Comparison of ENCODE assay signal across 21 cellular contexts in genomic region chr15:65867244-65867643, GRCh38. TPM values are rescaled to one million over a fixed set of nuclear protein-coding genes. Genes with fewer than 3 reads are reported as not detected.
DNase-seq lines count a peak whose midpoint lies in the region; ATAC-seq, FAIRE-seq and TF ChIP-seq lines count a peak whose summit lies in the region.
"Had no signal": no experiment of that assay in that cellular context is flagged by ENCODE, and none has a peak within 500 bp of the region (broad histone marks: within the 10 kb centered on the region; RNA-seq: fewer than 3 reads in every experiment).

No MANE protein-coding gene starts in this region.

- H3K27me3 ChIP-seq in bronchial epithelial cell (ENCODE audit: control insufficient read depth, insufficient read depth, low read length) (no peaks in the 10 kb centered on the region), mesenchymal stem cell (ENCODE audit: control insufficient read depth in 1 of 2, insufficient read depth in 1 of 2, low read length in 2 of 2) (no peaks in the 10 kb centered on the region)

- H3K14ac ChIP-seq in mesenchymal stem cell (ENCODE audit: low read length in 2 of 2), result no peak overlapping the region

- no peaks in the 10 kb centered on the region for H3K27me3 Mint-ChIP-seq in activated T-cell treated with anti-CD3 and anti-CD28 coated beads, Interleukin-2, amount 50 U/mL, for 24 hours

- no peak for ATAC-seq in HG03097 (IDR thresholded peaks at IDR 0.05; ENCODE audit: low FRiP score, unreplicated experiment)
- no peak for ATAC-seq in activated CD4-positive, CD25-positive, alpha-beta regulatory T cell treated with anti-CD3 and anti-CD28 coated beads, Interleukin-2, amount 50 U/mL, for 24 hours
- ATAC-seq: CD8-positive, alpha-beta T cell; HCT116 had no signal

- H2AFZ ChIP-seq in mesenchymal stem cell (ENCODE audit: low read depth, low read length), result no peak overlapping the region

- H3K36me3 Mint-ChIP-seq in activated T-cell treated with anti-CD3 and anti-CD28 coated beads, Interleukin-2, amount 50 U/mL, for 24 hours (ENCODE audit: low read depth), result peaks cover 19% of the 10 kb centered on the region

- H2BK15ac ChIP-seq in mesenchymal stem cell (ENCODE audit: low read depth, poor library complexity, severe bottlenecking), result no peak overlapping the region

- H3K4me1 ChIP-seq in HEK293 (ENCODE audit: control insufficient read depth, insufficient read depth, low read length) (0 out of 2 replicates have a peak, but pooled peaks cover 4% of the 10 kb centered on the region), mesenchymal stem cell (ENCODE audit: control insufficient read depth, insufficient read depth, low read depth, low read length) (peaks cover 3% of the 10 kb centered on the region)

- H3K4me2 ChIP-seq in mesenchymal stem cell (ENCODE audit: low read length, poor library complexity, severe bottlenecking), result no peak overlapping the region

- no peak overlapping the region for H4K8ac ChIP-seq in mesenchymal stem cell (ENCODE audit: low read length)

- H3K4me3 ChIP-seq in HEK293 (ENCODE audit: low read depth, low read length) (no peak overlapping the region), bronchial epithelial cell (ENCODE audit: low read depth, low read length) (no peak overlapping the region), mesenchymal stem cell (ENCODE audit: insufficient read depth in 1 of 2, low read depth in 1 of 2, low read length in 2 of 2) (no peak overlapping the region)

- H3K18ac ChIP-seq in mesenchymal stem cell (ENCODE audit: low read depth in 1 of 2, low read length in 2 of 2), result no peak overlapping the region

- no peaks in the 10 kb centered on the region for H3K36me3 ChIP-seq in HEK293 (ENCODE audit: control insufficient read depth in 2 of 2, insufficient read depth in 1 of 2, low read length in 2 of 2)
- H3K36me3 ChIP-seq in bronchial epithelial cell (ENCODE audit: control insufficient read depth, insufficient read depth, low read length), result no peaks in the 10 kb centered on the region
- H3K36me3 ChIP-seq in mesenchymal stem cell (ENCODE audit: control insufficient read depth in 1 of 2, insufficient read depth in 2 of 2, low read depth in 1 of 2, low read length in 2 of 2), result no peaks in the 10 kb centered on the region

- H3K9ac ChIP-seq in mesenchymal stem cell (ENCODE audit: low read length), result no peak overlapping the region

- H2AK5ac ChIP-seq in mesenchymal stem cell (ENCODE audit: low read length, severe bottlenecking), result no peak overlapping the region

- CTCF ChIA-PET in HEK293 (lab: Yijun Ruan, JAX), result interaction anchor here (2.2 to 5.2 kb wide), 2 partner anchors 10 to 14 kb away, joined by 9 to 44 read pairs; no protein-coding TSS in a partner anchor

- no peak for TF ChIP-seq CTCF in HEK293 (tag by site-specific recombination; IDR thresholded peaks at IDR 0.05)
- TF ChIP-seq CTCF in bronchial epithelial cell (IDR thresholded peaks at IDR 0.05; ENCODE audit: insufficient read depth, low read length, severe bottlenecking), result no peak

- no peak overlapping the region for H2BK12ac ChIP-seq in mesenchymal stem cell (ENCODE audit: low read length in 2 of 2)

- POLR2A ChIA-PET in HEK293 (lab: Yijun Ruan, JAX), result interaction anchor here (0.7 kb wide), 2 partner anchors 37 to 713 kb away, joined by 3 to 5 read pairs; no protein-coding TSS in a partner anchor

- no peak overlapping the region for H2BK5ac ChIP-seq in mesenchymal stem cell (ENCODE audit: low read depth, low read length, poor library complexity, severe bottlenecking)

- H3K27ac ChIP-seq in HEK293 (ENCODE audit: extremely low read depth, low read depth, low read length) (no peak overlapping the region), mesenchymal stem cell (ENCODE audit: low read length, poor library complexity, severe bottlenecking) (no peak overlapping the region)
- H3K27ac ChIP-seq: C4-2B had no signal

- H4K91ac ChIP-seq in mesenchymal stem cell (ENCODE audit: low read length), result no peak overlapping the region

- no CpG with 5 or more reads among the region's 3 CpGs for WGBS in mesenchymal stem cell

- H3K4me1 Mint-ChIP-seq in activated T-cell treated with anti-CD3 and anti-CD28 coated beads, Interleukin-2, amount 50 U/mL, for 24 hours (ENCODE audit: low read depth), result peaks cover 24% of the 10 kb centered on the region

- H3K4ac ChIP-seq in mesenchymal stem cell (ENCODE audit: low read depth in 1 of 2, low read length in 2 of 2), result no peak overlapping the region

- no peak overlapping the region for H3K27ac Mint-ChIP-seq in activated T-cell treated with anti-CD3 and anti-CD28 coated beads, Interleukin-2, amount 50 U/mL, for 24 hours
- H3K27ac Mint-ChIP-seq: CD8-positive, alpha-beta T cell had no signal

- H2BK120ac ChIP-seq in mesenchymal stem cell (ENCODE audit: low read depth, low read length), result no peak overlapping the region

- no peak for FAIRE-seq in bronchial epithelial cell (lab: Jason Lieb, UNC)
- FAIRE-seq: A204.1, GM12892, GM18507 had no signal

- DNase-seq in ELR (ENCODE audit: low read depth) (peak; percentile 17), bronchial epithelial cell (ENCODE audit: low read depth) (peak; percentile 53), mesenchymal stem cell (peak; percentile 22), GM19238 (ENCODE audit: insufficient read length, low spot score) (no peak)
- DNase-seq in activated T-cell treated with anti-CD3 and anti-CD28 coated beads, Interleukin-2, amount 50 U/mL, for 24 hours, result no peak
- DNase-seq: AML-193; CD8-positive, alpha-beta T cell; COR-L47; GDM1; GOT3; H7; Karpas-422; KBM-7 had no signal

- H3K79me1 ChIP-seq in mesenchymal stem cell (replicated peaks; ENCODE audit: low read length, poor library complexity, severe bottlenecking), result no peaks in the 10 kb centered on the region

- no peak overlapping the region for H3K4me3 Mint-ChIP-seq in activated T-cell treated with anti-CD3 and anti-CD28 coated beads, Interleukin-2, amount 50 U/mL, for 24 hours
- H3K4me3 Mint-ChIP-seq: CD8-positive, alpha-beta T cell had no signal

- no peaks in the 10 kb centered on the region for H3K9me3 ChIP-seq in HEK293 (ENCODE audit: control insufficient read depth, insufficient read depth, low read depth, low read length)
- H3K9me3 ChIP-seq in mesenchymal stem cell (ENCODE audit: control insufficient read depth, low read length), result no peaks in the 10 kb centered on the region

- H3K23ac ChIP-seq in mesenchymal stem cell (ENCODE audit: low read length in 2 of 2), result no peak overlapping the region

- H3K9me3 Mint-ChIP-seq in activated T-cell treated with anti-CD3 and anti-CD28 coated beads, Interleukin-2, amount 50 U/mL, for 24 hours, result no peaks in the 10 kb centered on the region
- H3K9me3 Mint-ChIP-seq: CD8-positive, alpha-beta T cell had no signal

TF ChIP-seq in HEK293, 187 proteins besides CTCF, POLR2A, EP300 and RAD21:
- TF ChIP-seq ZNF10 (tag by site-specific recombination; IDR thresholded peaks at IDR 0.05) (0 out of 2 replicates have a peak, but pooled peaks have one; percentile 3), ZNF223 (tag by site-specific recombination; IDR thresholded peaks at IDR 0.05) (no peak)

RNA-seq across cellular contexts. Expression of gene RAB11A, which starts 2.0 kb away (rescaled TPM):
- 167 and 195 TPM in 2 replicates for total RNA-seq in bronchial epithelial cell
- polyA plus RNA-seq in mesenchymal stem cell (2013, experiment 1 of 2), result 289 TPM
- polyA plus RNA-seq in mesenchymal stem cell (2013, experiment 2 of 2), result 300 TPM

Comparison
In these comparisons a context has a peak if more than half of its experiments do, and no peak if none do; other contexts are left out.
1. DNase-seq: peak in ELR (single experiment), bronchial epithelial cell (single experiment) and mesenchymal stem cell (single experiment); none in GM19238 (single experiment) and activated T-cell treated with anti-CD3 and anti-CD28 coated beads, Interleukin-2, amount 50 U/mL, for 24 hours (single experiment).